In the genomic region with DNA sequence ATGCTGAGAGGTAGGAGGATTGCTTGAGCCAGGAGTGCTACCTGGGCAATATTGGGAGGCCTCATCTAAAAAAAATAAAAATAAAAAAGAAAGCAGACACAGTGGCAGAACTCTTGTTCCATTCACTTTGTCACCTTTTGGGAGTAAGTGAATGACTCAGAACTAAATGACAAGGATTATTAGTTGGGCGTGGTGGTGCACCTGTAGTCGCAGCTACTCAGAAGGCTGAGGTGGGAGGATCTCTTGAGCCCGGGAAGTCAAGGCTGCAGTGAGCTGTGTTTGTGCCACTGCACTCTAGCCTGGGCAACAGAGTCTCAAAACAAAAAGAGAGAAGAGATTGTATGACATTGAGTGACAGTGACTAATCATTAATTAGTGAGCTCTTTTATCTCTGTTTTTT, we compare ENCODE assay signal across 15 cellular contexts.
"Had no signal": no experiment of that assay in that cellular context is flagged by ENCODE, and none has a peak within 500 bp of the region (broad histone marks: within the 10 kb centered on the region; RNA-seq: fewer than 3 reads in every experiment).

No MANE protein-coding gene starts in this region.

- DNase-seq: dermis blood vessel endothelial cell; effector memory CD4-positive, alpha-beta T cell; erythroblast; naive B cell; pancreas; right lobe of liver; stimulated activated CD4-positive, alpha-beta T cell treated with anti-CD3 and anti-CD28 coated beads, Interleukin-2, amount 100 ng/mL, for 24 hours; stimulated activated CD4-positive, alpha-beta T cell treated with anti-CD3 and anti-CD28 coated beads, Interleukin-4, amount 100 ng/mL, for 24 hours; upper lobe of left lung had no signal

- ATAC-seq: left lobe of liver; natural killer cell treated with Interleukin-12 subunit alpha and Interleukin-12 subunit beta and Interleukin-15 and Interleukin-18, amount 100 ng/mL, for 72 hours; pancreas; right lobe of liver; stimulated activated memory B cell treated with anti-CD40 and anti-IgM and Interleukin-4, amounts not matched to agents 10 μg/mL and 1 μg/mL and 100 μg/mL, for 72 hours had no signal

- H3K4me3 Mint-ChIP-seq: memory B cell; naive B cell; natural killer cell treated with Interleukin-12 subunit alpha and Interleukin-12 subunit beta and Interleukin-15 and Interleukin-18, amount 100 ng/mL, for 72 hours; neural crest cell; stimulated activated memory B cell treated with anti-CD40 and anti-IgM and Interleukin-4, amounts not matched to agents 10 μg/mL and 1 μg/mL and 100 μg/mL, for 72 hours; stimulated activated naive CD8-positive, alpha-beta T cell treated with anti-CD3 and anti-CD28 coated beads, Interleukin-15, Interleukin-2, amounts not matched to agents 100 ng/mL and 50 ng/mL, for 24 hours had no signal

- H3K9me3 Mint-ChIP-seq: memory B cell; natural killer cell treated with Interleukin-12 subunit alpha and Interleukin-12 subunit beta and Interleukin-15 and Interleukin-18, amount 100 ng/mL, for 72 hours; neural crest cell; stimulated activated naive CD8-positive, alpha-beta T cell treated with anti-CD3 and anti-CD28 coated beads, Interleukin-15, Interleukin-2, amounts not matched to agents 100 ng/mL and 50 ng/mL, for 24 hours had no signal

- H3K27ac Mint-ChIP-seq: memory B cell; stimulated activated memory B cell treated with anti-CD40 and anti-IgM and Interleukin-4, amounts not matched to agents 10 μg/mL and 1 μg/mL and 100 μg/mL, for 72 hours; stimulated activated naive CD8-positive, alpha-beta T cell treated with anti-CD3 and anti-CD28 coated beads, Interleukin-15, Interleukin-2, amounts not matched to agents 100 ng/mL and 50 ng/mL, for 24 hours had no signal

- H3K4me1 Mint-ChIP-seq: neural crest cell had no signal

- H3K27me3 Mint-ChIP-seq: memory B cell; naive B cell; natural killer cell treated with Interleukin-12 subunit alpha and Interleukin-12 subunit beta and Interleukin-15 and Interleukin-18, amount 100 ng/mL, for 72 hours; stimulated activated memory B cell treated with anti-CD40 and anti-IgM and Interleukin-4, amounts not matched to agents 10 μg/mL and 1 μg/mL and 100 μg/mL, for 72 hours; stimulated activated naive CD8-positive, alpha-beta T cell treated with anti-CD3 and anti-CD28 coated beads, Interleukin-15, Interleukin-2, amounts not matched to agents 100 ng/mL and 50 ng/mL, for 24 hours had no signal
